ENCODE assay signal across 17 cellular contexts in the genomic region with DNA sequence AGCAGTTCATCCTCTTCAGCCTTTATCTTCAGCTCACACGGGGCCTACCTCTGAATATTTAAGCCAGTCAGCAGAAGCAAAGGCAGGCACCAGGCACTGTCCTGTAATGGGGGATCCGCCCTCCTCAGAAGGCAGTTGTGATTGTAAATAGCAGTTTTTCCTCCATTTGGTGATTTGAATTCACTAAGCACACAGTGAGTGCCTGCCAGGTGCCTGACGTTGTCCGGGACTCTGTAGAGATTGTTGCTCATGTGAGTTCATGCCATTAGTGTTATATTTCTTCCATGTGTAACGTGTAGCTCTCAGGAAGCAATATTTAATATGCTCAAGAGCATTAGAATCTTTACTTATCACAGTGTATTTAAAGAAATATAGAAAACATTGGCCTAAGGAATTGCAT. TPM values are rescaled to one million over a fixed set of nuclear protein-coding genes. Genes with fewer than 3 reads are reported as not detected.
DNase-seq lines count a peak whose midpoint lies in the region; ATAC-seq and TF ChIP-seq lines count a peak whose summit lies in the region.
"Had no signal": no experiment of that assay in that cellular context is flagged by ENCODE, and none has a peak within 500 bp of the region (broad histone marks: within the 10 kb centered on the region; RNA-seq: fewer than 3 reads in every experiment).

No MANE protein-coding gene starts in this region.

- TF ChIP-seq EP300 in esophagus muscularis mucosa (IDR thresholded peaks at IDR 0.05): no peak

- no peak overlapping the region for H4K91ac ChIP-seq in trophoblast cell (ENCODE audit: low read depth, low read length)

- TF ChIP-seq POLR2A in esophagus muscularis mucosa (IDR thresholded peaks at IDR 0.05; ENCODE audit: low read depth): no peak

- no peak overlapping the region for H2BK120ac ChIP-seq in trophoblast cell (ENCODE audit: insufficient read depth, low read length, poor library complexity)

- H3K9me3 ChIP-seq in Caco-2: no peaks in the 10 kb centered on the region
- no peaks in the 10 kb centered on the region for H3K9me3 ChIP-seq in colonic mucosa
- peaks cover 3% of the 10 kb centered on the region for H3K9me3 ChIP-seq in trophoblast cell (ENCODE audit: insufficient read depth, low read depth, low read length)
- H3K9me3 ChIP-seq in left lung: no peaks in the 10 kb centered on the region
- no peaks in the 10 kb centered on the region for H3K9me3 ChIP-seq in esophagus muscularis mucosa
- H3K9me3 ChIP-seq: A549 had no signal

- no peaks in the 10 kb centered on the region for H3K27me3 Mint-ChIP-seq in Caco-2 (ENCODE audit: insufficient read depth, unreplicated experiment)
- peaks cover 3% of the 10 kb centered on the region for H3K27me3 Mint-ChIP-seq in activated T-helper 1 cell treated with anti-CD3 and anti-CD28 coated beads, Interleukin-12 subunit alpha, Interleukin-12 subunit beta, Interleukin-2, Interleukin-4 antibody, amounts not matched to agents 30 ng/mL and 10 ng/mL and 1 ng/mL, durations not matched to agents 14 hours and 24 hours and 36 hours (ENCODE audit: insufficient read depth)

- H3K4me1 Mint-ChIP-seq in Caco-2 (ENCODE audit: low read depth, unreplicated experiment): peaks cover 32% of the 10 kb centered on the region
- H3K4me1 Mint-ChIP-seq in activated T-helper 1 cell treated with anti-CD3 and anti-CD28 coated beads, Interleukin-12 subunit alpha, Interleukin-12 subunit beta, Interleukin-2, Interleukin-4 antibody, amounts not matched to agents 30 ng/mL and 10 ng/mL and 1 ng/mL, durations not matched to agents 14 hours and 24 hours and 36 hours (ENCODE audit: low read depth): no peaks in the 10 kb centered on the region

- H3K4ac ChIP-seq in trophoblast cell (ENCODE audit: low read depth, low read length): no peak overlapping the region

- H3K4me1 ChIP-seq in Caco-2 (peaks cover 42% of the 10 kb centered on the region), colonic mucosa (peaks cover 6% of the 10 kb centered on the region), trophoblast cell (ENCODE audit: control insufficient read depth in 1 of 2, insufficient read depth in 2 of 2, low read length in 2 of 2) (no peaks in the 10 kb centered on the region), left lung (peaks cover 0 to 20% of the 10 kb centered on the region in 2 donors), esophagus muscularis mucosa (peaks cover 4 to 11% (median 7%) of the 10 kb centered on the region in 4 donors)

- H3K4me3 ChIP-seq in Caco-2 (ENCODE audit: low read depth, low read length) (no peak overlapping the region), colonic mucosa (no peak overlapping the region), trophoblast cell (ENCODE audit: low read depth, low read length) (no peak overlapping the region), left lung (no peak overlapping the region), esophagus muscularis mucosa (no peak overlapping the region)
- H3K4me3 ChIP-seq: A549 had no signal

- CTCF ChIA-PET in Caco-2 (lab: Charles Lee): no interaction called here

- peak overlapping the region; percentile 73 for H3K23ac ChIP-seq in trophoblast cell (ENCODE audit: low read length)

- no peaks in the 10 kb centered on the region for H3K9me3 Mint-ChIP-seq in Caco-2 (ENCODE audit: unreplicated experiment)
- no peaks in the 10 kb centered on the region for H3K9me3 Mint-ChIP-seq in activated T-helper 1 cell treated with anti-CD3 and anti-CD28 coated beads, Interleukin-12 subunit alpha, Interleukin-12 subunit beta, Interleukin-2, Interleukin-4 antibody, amounts not matched to agents 30 ng/mL and 10 ng/mL and 1 ng/mL, durations not matched to agents 14 hours and 24 hours and 36 hours
- H3K9me3 Mint-ChIP-seq: CD14-positive monocyte had no signal

- H3K14ac ChIP-seq in trophoblast cell (ENCODE audit: low read length): no peak overlapping the region

- H2BK12ac ChIP-seq in trophoblast cell (ENCODE audit: low read length): no peak overlapping the region

- ATAC-seq in left lung: no peak
- ATAC-seq: A549 had no signal

- no peaks in the 10 kb centered on the region for H3K79me2 ChIP-seq in trophoblast cell (ENCODE audit: control insufficient read depth, insufficient read depth, low read length, poor library complexity)

- H3K4me2 ChIP-seq in trophoblast cell (ENCODE audit: low read length): no peak overlapping the region

- TF ChIP-seq CTCF in Caco-2 (IDR thresholded peaks at IDR 0.05; ENCODE audit: insufficient read depth in 1 of 2, low read depth in 1 of 2, low read length in 1 of 2, severe bottlenecking in 1 of 2, unreplicated experiment in 1 of 2): no peak
- no peak for TF ChIP-seq CTCF in colonic mucosa (IDR thresholded peaks at IDR 0.05)
- no peak for TF ChIP-seq CTCF in left lung (IDR thresholded peaks at IDR 0.05)
- TF ChIP-seq CTCF in esophagus muscularis mucosa (IDR thresholded peaks at IDR 0.05): no peak

- no peak overlapping the region for H3K18ac ChIP-seq in trophoblast cell (ENCODE audit: low read length)

- H3K79me1 ChIP-seq in trophoblast cell (ENCODE audit: low read length): no peaks in the 10 kb centered on the region

- WGBS in trophoblast cell (ENCODE audit: extremely low coverage, insufficient coverage, insufficient read length): no CpG with 5 or more reads among the region's 5 CpGs
- WGBS in esophagus muscularis mucosa: 86% methylated on average over 5 of the region's 5 CpGs

- no peak overlapping the region for H4K12ac ChIP-seq in trophoblast cell (ENCODE audit: low read depth, low read length)

- H4K8ac ChIP-seq in trophoblast cell (ENCODE audit: low read depth, low read length): no peak overlapping the region

- H3K27ac ChIP-seq in colonic mucosa (peak overlapping the region; percentile 53), trophoblast cell (ENCODE audit: low read depth, low read length) (no peak overlapping the region), left lung (no peak overlapping the region), esophagus muscularis mucosa (replicated peaks in 1 of 4) (no peak overlapping the region)
- H3K27ac ChIP-seq: A549 had no signal

- H3K9ac ChIP-seq in colonic mucosa (ENCODE audit: low read depth in 2 of 2, low read length in 2 of 2) (peak overlapping the region in 1 of 2 donors; percentile 32), trophoblast cell (ENCODE audit: low read length) (peak overlapping the region; percentile 31)

- POLR2A ChIA-PET in Caco-2 (lab: Charles Lee): no interaction called here

- no peak overlapping the region for H2AK5ac ChIP-seq in trophoblast cell (ENCODE audit: low read length)

- peak overlapping the region; percentile 6 for H3K27ac Mint-ChIP-seq in Caco-2 (ENCODE audit: unreplicated experiment)
- no peak overlapping the region for H3K27ac Mint-ChIP-seq in activated T-helper 1 cell treated with anti-CD3 and anti-CD28 coated beads, Interleukin-12 subunit alpha, Interleukin-12 subunit beta, Interleukin-2, Interleukin-4 antibody, amounts not matched to agents 30 ng/mL and 10 ng/mL and 1 ng/mL, durations not matched to agents 14 hours and 24 hours and 36 hours
- H3K27ac Mint-ChIP-seq: CD14-positive monocyte had no signal

- BruUV-seq in Caco-2 (replicated peaks; lab: Mats Ljungman, UMichigan): no TSS peak

- no peak overlapping the region for H3K4me3 Mint-ChIP-seq in Caco-2 (ENCODE audit: unreplicated experiment)
- H3K4me3 Mint-ChIP-seq in activated T-helper 1 cell treated with anti-CD3 and anti-CD28 coated beads, Interleukin-12 subunit alpha, Interleukin-12 subunit beta, Interleukin-2, Interleukin-4 antibody, amounts not matched to agents 30 ng/mL and 10 ng/mL and 1 ng/mL, durations not matched to agents 14 hours and 24 hours and 36 hours: no peak overlapping the region
- H3K4me3 Mint-ChIP-seq: CD14-positive monocyte had no signal

- H3K36me3 ChIP-seq in Caco-2 (ENCODE audit: control insufficient read depth, insufficient read depth, low read length) (peaks cover 8% of the 10 kb centered on the region), colonic mucosa (no peaks in the 10 kb centered on the region), trophoblast cell (ENCODE audit: control insufficient read depth in 1 of 2, insufficient read depth in 2 of 2, low read length in 2 of 2) (peaks cover 36 to 47% of the 10 kb centered on the region in 2 experiments), left lung (no peaks in the 10 kb centered on the region), esophagus muscularis mucosa (peaks cover 0 to 77% (median 54%) of the 10 kb centered on the region in 4 donors)

- DNase-seq in Caco-2 (no peak), NCI-H774 (lab: John Stamatoyannopoulos, UW) (peak; percentile 16), colonic mucosa (no peak), trophoblast cell (no peak), HPDE6-E6E7 (ENCODE audit: extremely low spot score) (no peak), left lung (no peak), esophagus muscularis mucosa (ENCODE audit: extremely low spot score) (no peak)
- DNase-seq in activated T-helper 1 cell treated with anti-CD3 and anti-CD28 coated beads, Interleukin-12 subunit alpha, Interleukin-12 subunit beta, Interleukin-2, Interleukin-4 antibody, amounts not matched to agents 30 ng/mL and 10 ng/mL and 1 ng/mL, durations not matched to agents 14 hours and 24 hours and 36 hours (ENCODE audit: low spot score): no peak
- DNase-seq: Calu3; GOT3; Kasumi-1; NCI-H1436; NCI-H2081 treated with DMSO at 0.1 percent for 48 hours; NCI-H524; NK-92 treated with Interleukin-12 subunit alpha and Interleukin-12 subunit beta, amount 100 ng/mL, for 24 hours had no signal

- H2BK5ac ChIP-seq in trophoblast cell (ENCODE audit: low read depth, low read length, poor library complexity): no peak overlapping the region

- H3K36me3 Mint-ChIP-seq in Caco-2 (ENCODE audit: insufficient read depth, unreplicated experiment): peaks cover 53% of the 10 kb centered on the region
- H3K36me3 Mint-ChIP-seq in activated T-helper 1 cell treated with anti-CD3 and anti-CD28 coated beads, Interleukin-12 subunit alpha, Interleukin-12 subunit beta, Interleukin-2, Interleukin-4 antibody, amounts not matched to agents 30 ng/mL and 10 ng/mL and 1 ng/mL, durations not matched to agents 14 hours and 24 hours and 36 hours (ENCODE audit: low read depth): peaks cover 2% of the 10 kb centered on the region

- H2AFZ ChIP-seq in trophoblast cell (ENCODE audit: insufficient read depth, low read length, poor library complexity): no peak overlapping the region

- H3K27me3 ChIP-seq in Caco-2 (replicated peaks; ENCODE audit: control insufficient read depth, insufficient read depth, low read length) (no peaks in the 10 kb centered on the region), colonic mucosa (no peaks in the 10 kb centered on the region), trophoblast cell (ENCODE audit: insufficient read depth, low read length) (no peaks in the 10 kb centered on the region), left lung (no peaks in the 10 kb centered on the region), esophagus muscularis mucosa (no peaks in the 10 kb centered on the region)

- intact Hi-C loops in Caco-2 (cut with micrococcal nuclease; ENCODE audit: unreplicated experiment): no loop called here
- intact Hi-C loops in colonic mucosa (cut with DNase I): no loop called here
- intact Hi-C loops in left lung (cut with DNase I): loop anchor here in 1 of 2 donors (10.0 kb wide), 1 partner anchor 118 kb away; the partner anchor contains the start of gene PSMG4
- intact Hi-C loops in esophagus muscularis mucosa (cut with DNase I): loop anchor here (10.0 kb wide), 1 partner anchor 598 kb away; no protein-coding TSS in a partner anchor
- intact Hi-C loops in activated T-helper 1 cell treated with anti-CD3 and anti-CD28 coated beads, Interleukin-12 subunit alpha, Interleukin-12 subunit beta, Interleukin-2, Interleukin-4 antibody, amounts not matched to agents 30 ng/mL and 10 ng/mL and 1 ng/mL, durations not matched to agents 14 hours and 24 hours and 36 hours (cut with micrococcal nuclease): no loop called here

RNA-seq across cellular contexts. Expression of gene BPHL, which starts 17.9 kb away (rescaled TPM):
- total RNA-seq in Caco-2 (2022) (29.5 and 31.5 TPM in 2 replicates), colonic mucosa (10 to 100 TPM; 13.4 to 31.7 TPM), left lung (10 to 100 TPM; 13.1 to 14.9 TPM), esophagus muscularis mucosa (1 to 10 TPM; 6.3 to 8.3 (median 7.3) TPM)
- 21.0 and 22.0 TPM in 2 replicates for polyA plus RNA-seq in trophoblast cell (2013)
- 6.6 and 7.9 TPM in 2 replicates for total RNA-seq in activated T-helper 1 cell treated with anti-CD3 and anti-CD28 coated beads, Interleukin-12 subunit alpha, Interleukin-12 subunit beta, Interleukin-2, Interleukin-4 antibody, amounts not matched to agents 30 ng/mL and 10 ng/mL and 1 ng/mL, durations not matched to agents 14 hours and 24 hours and 36 hours

RNA-seq across cellular contexts. Expression of gene TUBB2A, which starts 21.0 kb away (rescaled TPM):
- 89.8 and 90.7 TPM in 2 replicates for total RNA-seq in Caco-2 (2022)
- 10 to 100 TPM; 20.4 to 43.2 TPM for total RNA-seq in colonic mucosa
- 167 and 171 TPM in 2 replicates for polyA plus RNA-seq in trophoblast cell (2013)
- total RNA-seq in left lung: 10 to 100 TPM; 27.0 to 42.5 TPM
- total RNA-seq in esophagus muscularis mucosa: 100 to 1,000 TPM in 3 of 4 donors, 10 to 100 TPM in 1; 90.1 to 181 (median 146) TPM
- 5.2 and 5.6 TPM in 2 replicates for total RNA-seq in activated T-helper 1 cell treated with anti-CD3 and anti-CD28 coated beads, Interleukin-12 subunit alpha, Interleukin-12 subunit beta, Interleukin-2, Interleukin-4 antibody, amounts not matched to agents 30 ng/mL and 10 ng/mL and 1 ng/mL, durations not matched to agents 14 hours and 24 hours and 36 hours
